2 cellular contexts compared by ENCODE assay signal in genomic region chr17:1082579-1082978, GRCh38.
TF ChIP-seq lines count a peak whose summit lies in the region.

No MANE protein-coding gene starts in this region.

TF ChIP-seq in SK-N-SH, 30 proteins besides CTCF, POLR2A, EP300 and RAD21 (continued from another document):
- TF ChIP-seq REST (IDR thresholded peaks at IDR 0.05; ENCODE audit: low read depth, low read length): no peak
- no peak for TF ChIP-seq USF1 (IDR thresholded peaks at IDR 0.05; ENCODE audit: borderline replicate concordance, low read depth)
- no peak for TF ChIP-seq MXI1 (IDR thresholded peaks at IDR 0.05; ENCODE audit: low read depth, low read length)
- TF ChIP-seq GATA2 (CRISPR knock-in tag; IDR thresholded peaks at IDR 0.05): no peak
- 0 out of 2 replicates have a peak, but pooled peaks have one; percentile 34 for TF ChIP-seq MAX (IDR thresholded peaks at IDR 0.05; ENCODE audit: low read depth)
- no peak for TF ChIP-seq EZH2phosphoT487 (IDR thresholded peaks at IDR 0.05; ENCODE audit: borderline replicate concordance, low read depth)
- no peak for TF ChIP-seq NRF1 (IDR thresholded peaks at IDR 0.05; ENCODE audit: low read depth, low read length)
- TF ChIP-seq FOXM1 (IDR thresholded peaks at IDR 0.05; ENCODE audit: low read depth): no peak
- TF ChIP-seq ZBTB33 (IDR thresholded peaks at IDR 0.05; ENCODE audit: borderline replicate concordance, low read depth): no peak
- TF ChIP-seq RCOR1 (IDR thresholded peaks at IDR 0.05; ENCODE audit: low read length): no peak
- no peak for TF ChIP-seq TAF1 (IDR thresholded peaks at IDR 0.05; ENCODE audit: borderline replicate concordance, low read depth, low read length)
- no peak for TF ChIP-seq CHD2 (IDR thresholded peaks at IDR 0.05; ENCODE audit: low read length, partially characterized antibody)
- no peak for TF ChIP-seq USF2 (IDR thresholded peaks at IDR 0.05; ENCODE audit: borderline replicate concordance, low read depth, low read length)
- peak; percentile 92 for TF ChIP-seq NFIC (IDR thresholded peaks at IDR 0.05; ENCODE audit: borderline replicate concordance)
- TF ChIP-seq ELF1 (IDR thresholded peaks at IDR 0.05): no peak
- peak; percentile 88 for TF ChIP-seq TCF12 (IDR thresholded peaks at IDR 0.05)
- no peak for TF ChIP-seq IRF3 (IDR thresholded peaks at IDR 0.05; ENCODE audit: low read depth, low read length)
- TF ChIP-seq RXRA (IDR thresholded peaks at IDR 0.05; ENCODE audit: borderline replicate concordance, low read depth): no peak; the same call in 1 of the 2 replicates
- no peak for TF ChIP-seq GABPA (IDR thresholded peaks at IDR 0.05; ENCODE audit: low read depth)
- peak; percentile 87 for TF ChIP-seq MEF2A (IDR thresholded peaks at IDR 0.05; ENCODE audit: borderline replicate concordance, low read depth)
- TF ChIP-seq TEAD4 (IDR thresholded peaks at IDR 0.05; ENCODE audit: borderline replicate concordance, insufficient read depth): no peak
- no peak for TF ChIP-seq RFX5 (IDR thresholded peaks at IDR 0.05; ENCODE audit: low read length)
- TF ChIP-seq YY1 (IDR thresholded peaks at IDR 0.05; ENCODE audit: low read depth): no peak
- peak; percentile 43; the same call in 1 of the 2 replicates for TF ChIP-seq JUND (IDR thresholded peaks at IDR 0.05)
- TF ChIP-seq FOSL2 (IDR thresholded peaks at IDR 0.05; ENCODE audit: borderline replicate concordance, low read depth): peak; percentile 57; the same call in 1 of the 2 replicates
- no peak for TF ChIP-seq FOXJ3 (CRISPR knock-in tag; IDR thresholded peaks at IDR 0.05)

TF ChIP-seq in SK-N-SH treated with all-trans-retinoic acid at 6 μM for 48 hours, 23 proteins besides CTCF, POLR2A, EP300 and RAD21 (continued from another document):
- TF ChIP-seq OSR1 (CRISPR knock-in tag; IDR thresholded peaks at IDR 0.05) (no peak), ESRRG (CRISPR knock-in tag; IDR thresholded peaks at IDR 0.05) (no peak), POU6F1 (CRISPR knock-in tag; IDR thresholded peaks at IDR 0.05; ENCODE audit: borderline replicate concordance, low read depth) (no peak), ZFP30 (CRISPR knock-in tag; IDR thresholded peaks at IDR 0.05) (no peak)
